Comparison of ENCODE assay signal across 1 cellular context in genomic region chr17:15453246-15453645, GRCh38.
TF ChIP-seq lines count a peak whose summit lies in the region.

No MANE protein-coding gene starts in this region.

TF ChIP-seq in IMR-90, 13 proteins besides CTCF, POLR2A, EP300 and RAD21 (continued from another document):
- TF ChIP-seq MXI1 (IDR thresholded peaks at IDR 0.05; ENCODE audit: borderline replicate concordance, low read depth, low read length) (no peak), CHD1 (IDR thresholded peaks at IDR 0.05; ENCODE audit: low read depth, low read length) (no peak), USF2 (IDR thresholded peaks at IDR 0.05; ENCODE audit: low read depth, low read length) (no peak), SMC3 (IDR thresholded peaks at IDR 0.05; ENCODE audit: low read depth, low read length) (no peak), BHLHE40 (IDR thresholded peaks at IDR 0.05; ENCODE audit: low read depth, low read length) (no peak), CEBPB (IDR thresholded peaks at IDR 0.05; ENCODE audit: low read depth, low read length) (no peak), MAZ (IDR thresholded peaks at IDR 0.05; ENCODE audit: borderline replicate concordance, low read depth, low read length) (no peak)
- TF ChIP-seq, protein P1, sequence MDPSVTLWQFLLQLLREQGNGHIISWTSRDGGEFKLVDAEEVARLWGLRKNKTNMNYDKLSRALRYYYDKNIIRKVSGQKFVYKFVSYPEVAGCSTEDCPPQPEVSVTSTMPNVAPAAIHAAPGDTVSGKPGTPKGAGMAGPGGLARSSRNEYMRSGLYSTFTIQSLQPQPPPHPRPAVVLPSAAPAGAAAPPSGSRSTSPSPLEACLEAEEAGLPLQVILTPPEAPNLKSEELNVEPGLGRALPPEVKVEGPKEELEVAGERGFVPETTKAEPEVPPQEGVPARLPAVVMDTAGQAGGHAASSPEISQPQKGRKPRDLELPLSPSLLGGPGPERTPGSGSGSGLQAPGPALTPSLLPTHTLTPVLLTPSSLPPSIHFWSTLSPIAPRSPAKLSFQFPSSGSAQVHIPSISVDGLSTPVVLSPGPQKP (IDR thresholded peaks at IDR 0.05; ENCODE audit: borderline replicate concordance, low read depth, low read length): no peak
TF ChIP-seq in IMR-90: peak in this region for 0.
